In genomic region chr15:65767264-65767595, GRCh38 we compare ENCODE assay signal across 1 cellular context.
TF ChIP-seq lines count a peak whose summit lies in the region.

No MANE protein-coding gene starts in this region.

TF ChIP-seq in IMR-90, 13 proteins besides CTCF, POLR2A, EP300 and RAD21 (continued from another document):
- TF ChIP-seq ELK1 (IDR thresholded peaks at IDR 0.05; ENCODE audit: borderline replicate concordance, low read depth, low read length) = no peak
- TF ChIP-seq FOS (IDR thresholded peaks at IDR 0.05; ENCODE audit: low read depth, low read length) = no peak
- no peak for TF ChIP-seq CHD1 (IDR thresholded peaks at IDR 0.05; ENCODE audit: low read depth, low read length)
- no peak for TF ChIP-seq MXI1 (IDR thresholded peaks at IDR 0.05; ENCODE audit: borderline replicate concordance, low read depth, low read length)
- no peak for TF ChIP-seq SMC3 (IDR thresholded peaks at IDR 0.05; ENCODE audit: low read depth, low read length)
- no peak for TF ChIP-seq RCOR1 (IDR thresholded peaks at IDR 0.05; ENCODE audit: insufficient replicate concordance, low read length)
- TF ChIP-seq USF2 (IDR thresholded peaks at IDR 0.05; ENCODE audit: low read depth, low read length) = no peak
- no peak for TF ChIP-seq CEBPB (IDR thresholded peaks at IDR 0.05; ENCODE audit: low read depth, low read length)
- TF ChIP-seq MAZ (IDR thresholded peaks at IDR 0.05; ENCODE audit: borderline replicate concordance, low read depth, low read length) = no peak
- TF ChIP-seq MAFK (IDR thresholded peaks at IDR 0.05; ENCODE audit: low read depth, low read length) = no peak
TF ChIP-seq in IMR-90: peak in this region for 0.
